ENCODE assay signal across 1 cellular context in the genomic region with DNA sequence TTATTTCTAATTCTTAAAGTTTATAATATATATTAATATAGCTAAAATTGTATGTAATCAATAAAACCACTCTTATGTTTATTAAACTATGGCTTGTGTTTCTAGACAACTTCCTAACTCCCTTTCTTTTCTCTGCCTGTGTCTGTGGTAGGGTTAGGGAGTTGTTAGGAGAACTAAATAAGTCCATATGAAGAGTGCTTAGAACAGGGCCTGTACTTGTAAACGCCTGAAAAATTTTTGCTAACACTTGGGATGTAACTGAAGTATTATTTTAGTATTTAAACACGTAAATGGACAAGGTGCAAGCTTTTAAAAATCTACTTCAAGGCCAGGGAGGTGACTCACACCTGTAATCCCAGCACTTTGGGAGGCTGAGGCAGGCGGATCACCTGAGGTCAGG. TPM values are rescaled to one million over a fixed set of nuclear protein-coding genes. Genes with fewer than 3 reads are reported as not detected.
"Had no signal": no experiment of that assay in that cellular context is flagged by ENCODE, and none has a peak within 500 bp of the region (broad histone marks: within the 10 kb centered on the region; RNA-seq: fewer than 3 reads in every experiment).

No MANE protein-coding gene starts in this region.

RNA-seq across cellular contexts. Expression of a gene that starts 9.3 kb away (rescaled TPM):
- total RNA-seq: ascending aorta had no signal
